ENCODE assay signal across 2 cellular contexts in the genomic region with DNA sequence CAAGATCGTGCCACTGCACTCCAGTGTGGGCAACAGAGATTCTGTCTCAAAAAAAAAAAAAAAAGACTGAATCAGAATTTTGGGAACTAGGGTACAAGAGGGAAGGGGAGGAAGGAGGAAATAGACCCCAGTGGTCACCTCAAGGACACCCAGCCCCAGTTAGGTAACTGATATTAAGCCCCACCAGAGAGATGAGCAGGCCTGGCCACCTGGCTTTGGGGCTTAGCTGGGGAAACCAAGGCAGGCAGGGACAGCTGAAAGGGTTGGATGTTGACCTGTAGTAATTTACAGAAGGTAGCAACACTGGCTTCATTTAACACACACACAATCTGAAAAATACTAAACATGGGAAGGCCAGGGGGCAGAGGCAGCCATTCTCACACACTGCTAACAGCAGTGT.
TF ChIP-seq lines count a peak whose summit lies in the region.

No MANE protein-coding gene starts in this region.

TF ChIP-seq in HepG2, 621 proteins besides CTCF, POLR2A, EP300 and RAD21:
- 0 out of 2 replicates have a peak, but pooled peaks have one; percentile 18 for TF ChIP-seq POLR2AphosphoS2 (IDR thresholded peaks at IDR 0.05; ENCODE audit: low read depth, low read length)
- TF ChIP-seq RBM22 (optimal IDR thresholded peaks at IDR 0.05; ENCODE audit: low read length): peak; percentile 58
- TF ChIP-seq, protein P1, sequence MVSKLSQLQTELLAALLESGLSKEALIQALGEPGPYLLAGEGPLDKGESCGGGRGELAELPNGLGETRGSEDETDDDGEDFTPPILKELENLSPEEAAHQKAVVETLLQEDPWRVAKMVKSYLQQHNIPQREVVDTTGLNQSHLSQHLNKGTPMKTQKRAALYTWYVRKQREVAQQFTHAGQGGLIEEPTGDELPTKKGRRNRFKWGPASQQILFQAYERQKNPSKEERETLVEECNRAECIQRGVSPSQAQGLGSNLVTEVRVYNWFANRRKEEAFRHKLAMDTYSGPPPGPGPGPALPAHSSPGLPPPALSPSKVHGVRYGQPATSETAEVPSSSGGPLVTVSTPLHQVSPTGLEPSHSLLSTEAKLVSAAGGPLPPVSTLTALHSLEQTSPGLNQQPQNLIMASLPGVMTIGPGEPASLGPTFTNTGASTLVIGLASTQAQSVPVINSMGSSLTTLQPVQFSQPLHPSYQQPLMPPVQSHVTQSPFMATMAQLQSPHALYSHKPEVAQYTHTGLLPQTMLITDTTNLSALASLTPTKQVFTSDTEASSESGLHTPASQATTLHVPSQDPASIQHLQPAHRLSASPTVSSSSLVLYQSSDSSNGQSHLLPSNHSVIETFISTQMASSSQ (IDR thresholded peaks at IDR 0.05; ENCODE audit: low read depth): no peak
- TF ChIP-seq, protein P1 (CRISPR knock-in tag; IDR thresholded peaks at IDR 0.05; ENCODE audit: borderline replicate concordance): no peak
- peak; percentile 18 for TF ChIP-seq POLR2AphosphoS5 (IDR thresholded peaks at IDR 0.05; ENCODE audit: low read depth, low read length)
- no peak for TF ChIP-seq ZNF329 (CRISPR knock-in tag; IDR thresholded peaks at IDR 0.05; ENCODE audit: low read depth)
- peak; percentile 21; the same call in 1 of the 2 replicates for TF ChIP-seq RBFOX2 (IDR thresholded peaks at IDR 0.05; ENCODE audit: low read depth, low read length)
TF ChIP-seq in HepG2: peak in this region for 4.

TF ChIP-seq in PFSK-1, 5 proteins besides CTCF, POLR2A, EP300 and RAD21:
- TF ChIP-seq TAF1 (IDR thresholded peaks at IDR 0.05; ENCODE audit: borderline replicate concordance, insufficient read depth, low read length): no peak
- TF ChIP-seq POLR2AphosphoS5 (IDR thresholded peaks at IDR 0.05; ENCODE audit: low read depth, low read length): peak; percentile 29; the same call in 1 of the 2 replicates
